Comparison of ENCODE assay signal across 3 cellular contexts in the genomic region with DNA sequence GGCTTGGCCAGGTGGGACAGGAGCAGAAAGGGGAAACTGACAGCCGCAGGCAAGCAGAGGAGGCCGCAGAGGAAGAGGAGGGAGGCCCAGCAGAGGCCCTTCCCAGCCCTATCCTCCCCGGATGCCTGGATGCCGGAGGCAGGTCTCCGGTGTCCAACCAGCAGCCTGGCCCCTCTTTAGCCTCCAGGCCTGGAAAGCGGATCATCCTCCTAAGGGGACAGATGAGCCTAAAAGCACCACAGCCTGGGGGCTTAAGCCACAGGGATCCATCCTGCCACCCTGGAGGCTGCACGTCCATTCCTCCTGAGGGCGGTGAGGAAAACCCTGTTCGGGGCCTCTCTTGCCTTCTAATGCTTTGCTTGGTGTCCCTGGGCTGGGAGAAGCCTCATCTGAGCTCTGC.
TF ChIP-seq lines count a peak whose summit lies in the region.

No MANE protein-coding gene starts in this region.

TF ChIP-seq in IMR-90, 13 proteins besides CTCF, POLR2A, EP300 and RAD21:
- TF ChIP-seq MAFK (IDR thresholded peaks at IDR 0.05; ENCODE audit: low read depth, low read length) (no peak), NFE2L2 (IDR thresholded peaks at IDR 0.05; ENCODE audit: low read depth, low read length) (no peak), MAZ (IDR thresholded peaks at IDR 0.05; ENCODE audit: borderline replicate concordance, low read depth, low read length) (no peak), RCOR1 (IDR thresholded peaks at IDR 0.05; ENCODE audit: insufficient replicate concordance, low read length) (no peak), BHLHE40 (IDR thresholded peaks at IDR 0.05; ENCODE audit: low read depth, low read length) (no peak), CHD1 (IDR thresholded peaks at IDR 0.05; ENCODE audit: low read depth, low read length) (no peak)

TF ChIP-seq in WTC11, 78 proteins besides CTCF, POLR2A, EP300 and RAD21 (continues in another document):
- TF ChIP-seq, protein P1, sequence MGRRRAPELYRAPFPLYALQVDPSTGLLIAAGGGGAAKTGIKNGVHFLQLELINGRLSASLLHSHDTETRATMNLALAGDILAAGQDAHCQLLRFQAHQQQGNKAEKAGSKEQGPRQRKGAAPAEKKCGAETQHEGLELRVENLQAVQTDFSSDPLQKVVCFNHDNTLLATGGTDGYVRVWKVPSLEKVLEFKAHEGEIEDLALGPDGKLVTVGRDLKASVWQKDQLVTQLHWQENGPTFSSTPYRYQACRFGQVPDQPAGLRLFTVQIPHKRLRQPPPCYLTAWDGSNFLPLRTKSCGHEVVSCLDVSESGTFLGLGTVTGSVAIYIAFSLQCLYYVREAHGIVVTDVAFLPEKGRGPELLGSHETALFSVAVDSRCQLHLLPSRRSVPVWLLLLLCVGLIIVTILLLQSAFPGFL (CRISPR knock-in tag; IDR thresholded peaks at IDR 0.05; ENCODE audit: borderline replicate concordance) = no peak
- TF ChIP-seq, protein P2, sequence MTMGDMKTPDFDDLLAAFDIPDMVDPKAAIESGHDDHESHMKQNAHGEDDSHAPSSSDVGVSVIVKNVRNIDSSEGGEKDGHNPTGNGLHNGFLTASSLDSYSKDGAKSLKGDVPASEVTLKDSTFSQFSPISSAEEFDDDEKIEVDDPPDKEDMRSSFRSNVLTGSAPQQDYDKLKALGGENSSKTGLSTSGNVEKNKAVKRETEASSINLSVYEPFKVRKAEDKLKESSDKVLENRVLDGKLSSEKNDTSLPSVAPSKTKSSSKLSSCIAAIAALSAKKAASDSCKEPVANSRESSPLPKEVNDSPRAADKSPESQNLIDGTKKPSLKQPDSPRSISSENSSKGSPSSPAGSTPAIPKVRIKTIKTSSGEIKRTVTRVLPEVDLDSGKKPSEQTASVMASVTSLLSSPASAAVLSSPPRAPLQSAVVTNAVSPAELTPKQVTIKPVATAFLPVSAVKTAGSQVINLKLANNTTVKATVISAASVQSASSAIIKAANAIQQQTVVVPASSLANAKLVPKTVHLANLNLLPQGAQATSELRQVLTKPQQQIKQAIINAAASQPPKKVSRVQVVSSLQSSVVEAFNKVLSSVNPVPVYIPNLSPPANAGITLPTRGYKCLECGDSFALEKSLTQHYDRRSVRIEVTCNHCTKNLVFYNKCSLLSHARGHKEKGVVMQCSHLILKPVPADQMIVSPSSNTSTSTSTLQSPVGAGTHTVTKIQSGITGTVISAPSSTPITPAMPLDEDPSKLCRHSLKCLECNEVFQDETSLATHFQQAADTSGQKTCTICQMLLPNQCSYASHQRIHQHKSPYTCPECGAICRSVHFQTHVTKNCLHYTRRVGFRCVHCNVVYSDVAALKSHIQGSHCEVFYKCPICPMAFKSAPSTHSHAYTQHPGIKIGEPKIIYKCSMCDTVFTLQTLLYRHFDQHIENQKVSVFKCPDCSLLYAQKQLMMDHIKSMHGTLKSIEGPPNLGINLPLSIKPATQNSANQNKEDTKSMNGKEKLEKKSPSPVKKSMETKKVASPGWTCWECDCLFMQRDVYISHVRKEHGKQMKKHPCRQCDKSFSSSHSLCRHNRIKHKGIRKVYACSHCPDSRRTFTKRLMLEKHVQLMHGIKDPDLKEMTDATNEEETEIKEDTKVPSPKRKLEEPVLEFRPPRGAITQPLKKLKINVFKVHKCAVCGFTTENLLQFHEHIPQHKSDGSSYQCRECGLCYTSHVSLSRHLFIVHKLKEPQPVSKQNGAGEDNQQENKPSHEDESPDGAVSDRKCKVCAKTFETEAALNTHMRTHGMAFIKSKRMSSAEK (CRISPR knock-in tag; IDR thresholded peaks at IDR 0.05; ENCODE audit: borderline replicate concordance) = no peak
- no peak for TF ChIP-seq GRHL2 (CRISPR knock-in tag; IDR thresholded peaks at IDR 0.05; ENCODE audit: insufficient replicate concordance, severe bottlenecking)
- TF ChIP-seq ATF1 (CRISPR knock-in tag; IDR thresholded peaks at IDR 0.05) = no peak
- TF ChIP-seq CREM (CRISPR knock-in tag; IDR thresholded peaks at IDR 0.05) = no peak
- TF ChIP-seq HMGA2 (CRISPR knock-in tag; IDR thresholded peaks at IDR 0.05) = no peak
- TF ChIP-seq, protein P3, sequence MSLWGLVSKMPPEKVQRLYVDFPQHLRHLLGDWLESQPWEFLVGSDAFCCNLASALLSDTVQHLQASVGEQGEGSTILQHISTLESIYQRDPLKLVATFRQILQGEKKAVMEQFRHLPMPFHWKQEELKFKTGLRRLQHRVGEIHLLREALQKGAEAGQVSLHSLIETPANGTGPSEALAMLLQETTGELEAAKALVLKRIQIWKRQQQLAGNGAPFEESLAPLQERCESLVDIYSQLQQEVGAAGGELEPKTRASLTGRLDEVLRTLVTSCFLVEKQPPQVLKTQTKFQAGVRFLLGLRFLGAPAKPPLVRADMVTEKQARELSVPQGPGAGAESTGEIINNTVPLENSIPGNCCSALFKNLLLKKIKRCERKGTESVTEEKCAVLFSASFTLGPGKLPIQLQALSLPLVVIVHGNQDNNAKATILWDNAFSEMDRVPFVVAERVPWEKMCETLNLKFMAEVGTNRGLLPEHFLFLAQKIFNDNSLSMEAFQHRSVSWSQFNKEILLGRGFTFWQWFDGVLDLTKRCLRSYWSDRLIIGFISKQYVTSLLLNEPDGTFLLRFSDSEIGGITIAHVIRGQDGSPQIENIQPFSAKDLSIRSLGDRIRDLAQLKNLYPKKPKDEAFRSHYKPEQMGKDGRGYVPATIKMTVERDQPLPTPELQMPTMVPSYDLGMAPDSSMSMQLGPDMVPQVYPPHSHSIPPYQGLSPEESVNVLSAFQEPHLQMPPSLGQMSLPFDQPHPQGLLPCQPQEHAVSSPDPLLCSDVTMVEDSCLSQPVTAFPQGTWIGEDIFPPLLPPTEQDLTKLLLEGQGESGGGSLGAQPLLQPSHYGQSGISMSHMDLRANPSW (CRISPR knock-in tag; conservative IDR thresholded peaks at IDR 0.05; ENCODE audit: low read depth) = no peak
- no peak for TF ChIP-seq NR3C1 (CRISPR knock-in tag; conservative IDR thresholded peaks at IDR 0.05; ENCODE audit: low read depth)
- TF ChIP-seq NR1H2 (CRISPR knock-in tag; IDR thresholded peaks at IDR 0.05) = no peak
- no peak for TF ChIP-seq ZNF317 (CRISPR knock-in tag; IDR thresholded peaks at IDR 0.05; ENCODE audit: borderline replicate concordance, low read depth)
- TF ChIP-seq, protein P4, sequence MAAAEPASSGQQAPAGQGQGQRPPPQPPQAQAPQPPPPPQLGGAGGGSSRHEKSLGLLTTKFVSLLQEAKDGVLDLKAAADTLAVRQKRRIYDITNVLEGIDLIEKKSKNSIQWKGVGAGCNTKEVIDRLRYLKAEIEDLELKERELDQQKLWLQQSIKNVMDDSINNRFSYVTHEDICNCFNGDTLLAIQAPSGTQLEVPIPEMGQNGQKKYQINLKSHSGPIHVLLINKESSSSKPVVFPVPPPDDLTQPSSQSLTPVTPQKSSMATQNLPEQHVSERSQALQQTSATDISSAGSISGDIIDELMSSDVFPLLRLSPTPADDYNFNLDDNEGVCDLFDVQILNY (CRISPR knock-in tag; IDR thresholded peaks at IDR 0.05) = no peak
- no peak for TF ChIP-seq ZNF232 (CRISPR knock-in tag; IDR thresholded peaks at IDR 0.05)
- TF ChIP-seq NFATC4 (CRISPR knock-in tag; IDR thresholded peaks at IDR 0.05) = no peak
- TF ChIP-seq CREB1 (CRISPR knock-in tag; IDR thresholded peaks at IDR 0.05) = no peak
- no peak for TF ChIP-seq GTF2I (CRISPR knock-in tag; conservative IDR thresholded peaks at IDR 0.05)

TF ChIP-seq in SK-N-SH, 30 proteins besides CTCF, POLR2A, EP300 and RAD21:
- TF ChIP-seq, protein P5, sequence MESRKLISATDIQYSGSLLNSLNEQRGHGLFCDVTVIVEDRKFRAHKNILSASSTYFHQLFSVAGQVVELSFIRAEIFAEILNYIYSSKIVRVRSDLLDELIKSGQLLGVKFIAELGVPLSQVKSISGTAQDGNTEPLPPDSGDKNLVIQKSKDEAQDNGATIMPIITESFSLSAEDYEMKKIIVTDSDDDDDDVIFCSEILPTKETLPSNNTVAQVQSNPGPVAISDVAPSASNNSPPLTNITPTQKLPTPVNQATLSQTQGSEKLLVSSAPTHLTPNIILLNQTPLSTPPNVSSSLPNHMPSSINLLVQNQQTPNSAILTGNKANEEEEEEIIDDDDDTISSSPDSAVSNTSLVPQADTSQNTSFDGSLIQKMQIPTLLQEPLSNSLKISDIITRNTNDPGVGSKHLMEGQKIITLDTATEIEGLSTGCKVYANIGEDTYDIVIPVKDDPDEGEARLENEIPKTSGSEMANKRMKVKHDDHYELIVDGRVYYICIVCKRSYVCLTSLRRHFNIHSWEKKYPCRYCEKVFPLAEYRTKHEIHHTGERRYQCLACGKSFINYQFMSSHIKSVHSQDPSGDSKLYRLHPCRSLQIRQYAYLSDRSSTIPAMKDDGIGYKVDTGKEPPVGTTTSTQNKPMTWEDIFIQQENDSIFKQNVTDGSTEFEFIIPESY (IDR thresholded peaks at IDR 0.05; ENCODE audit: borderline replicate concordance, low read depth) = no peak
- TF ChIP-seq NRF1 (IDR thresholded peaks at IDR 0.05; ENCODE audit: low read depth, low read length) (no peak), TAF1 (IDR thresholded peaks at IDR 0.05; ENCODE audit: borderline replicate concordance, low read depth, low read length) (no peak), ELF1 (IDR thresholded peaks at IDR 0.05) (no peak), YY1 (IDR thresholded peaks at IDR 0.05; ENCODE audit: low read depth) (no peak), FOSL2 (IDR thresholded peaks at IDR 0.05; ENCODE audit: borderline replicate concordance, low read depth) (no peak), RXRA (IDR thresholded peaks at IDR 0.05; ENCODE audit: borderline replicate concordance, low read depth) (no peak), TEAD4 (IDR thresholded peaks at IDR 0.05; ENCODE audit: borderline replicate concordance, insufficient read depth) (no peak)
- TF ChIP-seq, protein P6, sequence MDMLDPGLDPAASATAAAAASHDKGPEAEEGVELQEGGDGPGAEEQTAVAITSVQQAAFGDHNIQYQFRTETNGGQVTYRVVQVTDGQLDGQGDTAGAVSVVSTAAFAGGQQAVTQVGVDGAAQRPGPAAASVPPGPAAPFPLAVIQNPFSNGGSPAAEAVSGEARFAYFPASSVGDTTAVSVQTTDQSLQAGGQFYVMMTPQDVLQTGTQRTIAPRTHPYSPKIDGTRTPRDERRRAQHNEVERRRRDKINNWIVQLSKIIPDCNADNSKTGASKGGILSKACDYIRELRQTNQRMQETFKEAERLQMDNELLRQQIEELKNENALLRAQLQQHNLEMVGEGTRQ (IDR thresholded peaks at IDR 0.05; ENCODE audit: borderline replicate concordance, low read depth, low read length) = no peak
- TF ChIP-seq, protein P7, sequence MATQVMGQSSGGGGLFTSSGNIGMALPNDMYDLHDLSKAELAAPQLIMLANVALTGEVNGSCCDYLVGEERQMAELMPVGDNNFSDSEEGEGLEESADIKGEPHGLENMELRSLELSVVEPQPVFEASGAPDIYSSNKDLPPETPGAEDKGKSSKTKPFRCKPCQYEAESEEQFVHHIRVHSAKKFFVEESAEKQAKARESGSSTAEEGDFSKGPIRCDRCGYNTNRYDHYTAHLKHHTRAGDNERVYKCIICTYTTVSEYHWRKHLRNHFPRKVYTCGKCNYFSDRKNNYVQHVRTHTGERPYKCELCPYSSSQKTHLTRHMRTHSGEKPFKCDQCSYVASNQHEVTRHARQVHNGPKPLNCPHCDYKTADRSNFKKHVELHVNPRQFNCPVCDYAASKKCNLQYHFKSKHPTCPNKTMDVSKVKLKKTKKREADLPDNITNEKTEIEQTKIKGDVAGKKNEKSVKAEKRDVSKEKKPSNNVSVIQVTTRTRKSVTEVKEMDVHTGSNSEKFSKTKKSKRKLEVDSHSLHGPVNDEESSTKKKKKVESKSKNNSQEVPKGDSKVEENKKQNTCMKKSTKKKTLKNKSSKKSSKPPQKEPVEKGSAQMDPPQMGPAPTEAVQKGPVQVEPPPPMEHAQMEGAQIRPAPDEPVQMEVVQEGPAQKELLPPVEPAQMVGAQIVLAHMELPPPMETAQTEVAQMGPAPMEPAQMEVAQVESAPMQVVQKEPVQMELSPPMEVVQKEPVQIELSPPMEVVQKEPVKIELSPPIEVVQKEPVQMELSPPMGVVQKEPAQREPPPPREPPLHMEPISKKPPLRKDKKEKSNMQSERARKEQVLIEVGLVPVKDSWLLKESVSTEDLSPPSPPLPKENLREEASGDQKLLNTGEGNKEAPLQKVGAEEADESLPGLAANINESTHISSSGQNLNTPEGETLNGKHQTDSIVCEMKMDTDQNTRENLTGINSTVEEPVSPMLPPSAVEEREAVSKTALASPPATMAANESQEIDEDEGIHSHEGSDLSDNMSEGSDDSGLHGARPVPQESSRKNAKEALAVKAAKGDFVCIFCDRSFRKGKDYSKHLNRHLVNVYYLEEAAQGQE (IDR thresholded peaks at IDR 0.05; ENCODE audit: low read depth, low read length) = no peak
- TF ChIP-seq, protein P8, sequence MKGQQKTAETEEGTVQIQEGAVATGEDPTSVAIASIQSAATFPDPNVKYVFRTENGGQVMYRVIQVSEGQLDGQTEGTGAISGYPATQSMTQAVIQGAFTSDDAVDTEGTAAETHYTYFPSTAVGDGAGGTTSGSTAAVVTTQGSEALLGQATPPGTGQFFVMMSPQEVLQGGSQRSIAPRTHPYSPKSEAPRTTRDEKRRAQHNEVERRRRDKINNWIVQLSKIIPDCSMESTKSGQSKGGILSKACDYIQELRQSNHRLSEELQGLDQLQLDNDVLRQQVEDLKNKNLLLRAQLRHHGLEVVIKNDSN (IDR thresholded peaks at IDR 0.05; ENCODE audit: borderline replicate concordance, low read depth) = no peak
